28 cellular contexts compared by ENCODE assay signal in genomic region chr19:16308081-16308480, GRCh38.
"Had no signal": no experiment of that assay in that cellular context is flagged by ENCODE, and none has a peak within 500 bp of the region (broad histone marks: within the 10 kb centered on the region; RNA-seq: fewer than 3 reads in every experiment).

No MANE protein-coding gene starts in this region.

- H3K9ac ChIP-seq: KMS-11, SK-N-SH had no signal

- H3K4me3 ChIP-seq: cardiac muscle cell, Peyer's patch, SJSA1 had no signal

- H3K4me2 ChIP-seq: KMS-11, SK-N-SH had no signal

- H3K9me3 Mint-ChIP-seq: activated CD4-positive, alpha-beta T cell treated with anti-CD3 and anti-CD28 coated beads, Interleukin-2, amount 10 ng/mL, durations not matched to agents 7 days and 5 days; activated naive CD4-positive, alpha-beta T cell treated with anti-CD3 and anti-CD28 coated beads for 36 hours; activated naive CD4-positive, alpha-beta T cell treated with anti-CD3 and anti-CD28 coated beads, Interleukin-2, amount 50 U/mL, for 72 hours; activated T-cell treated with anti-CD3 and anti-CD28 coated beads, Interleukin-2, amount 50 U/mL, for 24 hours; activated T-helper 1 cell treated with anti-CD3 and anti-CD28 coated beads, Interleukin-12 subunit alpha, Interleukin-12 subunit beta, Interleukin-2, Interleukin-4 antibody, amounts not matched to agents 30 ng/mL and 10 ng/mL and 1 ng/mL, durations not matched to agents 14 hours and 24 hours and 36 hours; T-helper 1 cell treated with Interleukin-12 subunit alpha and Interleukin-12 subunit beta and Interleukin-4 antibody, amounts not matched to agents 30 μg/mL and 1 μg/mL, for 36 hours; T-helper 2 cell treated with Interferon-gamma antibody and Interleukin-4, amounts not matched to agents 5 μg/mL and 100 μg/mL, for 36 hours had no signal

- H3K4me1 Mint-ChIP-seq: activated CD4-positive, alpha-beta T cell treated with anti-CD3 and anti-CD28 coated beads for 36 hours had no signal

- H3K9me3 ChIP-seq: Peyer's patch, SJSA1, SK-N-SH had no signal

- H3K36me3 Mint-ChIP-seq: activated naive CD4-positive, alpha-beta T cell treated with anti-CD3 and anti-CD28 coated beads, Interleukin-2, amount 50 U/mL, for 72 hours had no signal

- H3K27ac ChIP-seq: cardiac muscle cell, KMS-11, Peyer's patch, SJSA1 had no signal

- H3K4me1 ChIP-seq: Peyer's patch, SJSA1 had no signal

- DNase-seq: activated CD4-positive, alpha-beta T cell treated with anti-CD3 and anti-CD28 coated beads for 36 hours; activated CD4-positive, alpha-beta T cell treated with anti-CD3 and anti-CD28 coated beads, Interleukin-2, amount 10 ng/mL, durations not matched to agents 7 days and 5 days; activated CD4-positive, alpha-beta T cell treated with anti-CD3 and anti-CD28 coated beads, Interleukin-2, amount 50 U/mL, for 48 hours; activated CD8-positive, alpha-beta T cell treated with anti-CD3 and anti-CD28 coated beads, Interleukin-2, amount 10 ng/mL, durations not matched to agents 7 days and 5 days; activated gamma-delta T cell treated with Interleukin-2 at 50 U/mL for 16 hours; activated naive CD4-positive, alpha-beta T cell treated with anti-CD3 and anti-CD28 coated beads for 36 hours; activated T-cell treated with anti-CD3 and anti-CD28 coated beads, Interleukin-2, amount 50 U/mL, for 24 hours; amniotic stem cell; aorta; MM.1S; MV-4-11; NCI-H1092; NCI-H1436 treated with DMSO at 0.1 percent for 48 hours; NCI-H1694 treated with DMSO at 0.1 percent for 48 hours; NCI-H2029; NCI-H345; NCI-H524 treated with DMSO at 0.1 percent for 48 hours; Peyer's patch; RPMI8226; SHP77 treated with DMSO at 0.1 percent for 48 hours; SK-N-SH had no signal

- H3K27ac Mint-ChIP-seq: activated CD4-positive, alpha-beta T cell treated with anti-CD3 and anti-CD28 coated beads for 36 hours; activated CD4-positive, alpha-beta T cell treated with anti-CD3 and anti-CD28 coated beads, Interleukin-2, amount 10 ng/mL, durations not matched to agents 7 days and 5 days; activated CD8-positive, alpha-beta T cell treated with anti-CD3 and anti-CD28 coated beads, Interleukin-2, amount 10 ng/mL, durations not matched to agents 7 days and 5 days; activated naive CD4-positive, alpha-beta T cell treated with anti-CD3 and anti-CD28 coated beads for 36 hours; activated naive CD4-positive, alpha-beta T cell treated with anti-CD3 and anti-CD28 coated beads, Interleukin-2, amount 50 U/mL, for 72 hours; activated T-cell treated with anti-CD3 and anti-CD28 coated beads, Interleukin-2, amount 50 U/mL, for 24 hours; activated T-helper 1 cell treated with anti-CD3 and anti-CD28 coated beads, Interleukin-12 subunit alpha, Interleukin-12 subunit beta, Interleukin-2, Interleukin-4 antibody, amounts not matched to agents 30 ng/mL and 10 ng/mL and 1 ng/mL, durations not matched to agents 14 hours and 24 hours and 36 hours; T-helper 1 cell treated with Interleukin-12 subunit alpha and Interleukin-12 subunit beta and Interleukin-4 antibody, amounts not matched to agents 30 μg/mL and 1 μg/mL, for 36 hours; T-helper 2 cell treated with Interferon-gamma antibody and Interleukin-4, amounts not matched to agents 5 μg/mL and 100 μg/mL, for 36 hours had no signal

- H3K4me3 Mint-ChIP-seq: activated CD4-positive, alpha-beta T cell treated with anti-CD3 and anti-CD28 coated beads for 36 hours; activated CD4-positive, alpha-beta T cell treated with anti-CD3 and anti-CD28 coated beads, Interleukin-2, amount 10 ng/mL, durations not matched to agents 7 days and 5 days; activated CD8-positive, alpha-beta T cell treated with anti-CD3 and anti-CD28 coated beads, Interleukin-2, amount 10 ng/mL, durations not matched to agents 7 days and 5 days; activated naive CD4-positive, alpha-beta T cell treated with anti-CD3 and anti-CD28 coated beads for 36 hours; activated T-cell treated with anti-CD3 and anti-CD28 coated beads, Interleukin-2, amount 50 U/mL, for 24 hours; activated T-helper 1 cell treated with anti-CD3 and anti-CD28 coated beads, Interleukin-12 subunit alpha, Interleukin-12 subunit beta, Interleukin-2, Interleukin-4 antibody, amounts not matched to agents 30 ng/mL and 10 ng/mL and 1 ng/mL, durations not matched to agents 14 hours and 24 hours and 36 hours; T-helper 1 cell treated with Interleukin-12 subunit alpha and Interleukin-12 subunit beta and Interleukin-4 antibody, amounts not matched to agents 30 μg/mL and 1 μg/mL, for 36 hours; T-helper 2 cell treated with Interferon-gamma antibody and Interleukin-4, amounts not matched to agents 5 μg/mL and 100 μg/mL, for 36 hours had no signal

- H3K27me3 Mint-ChIP-seq: activated CD4-positive, alpha-beta T cell treated with anti-CD3 and anti-CD28 coated beads for 36 hours; activated T-cell treated with anti-CD3 and anti-CD28 coated beads, Interleukin-2, amount 50 U/mL, for 24 hours had no signal

- H3K27me3 ChIP-seq: cardiac muscle cell, Peyer's patch, SJSA1 had no signal

- H3K36me3 ChIP-seq: cardiac muscle cell, Peyer's patch, SJSA1 had no signal

- ATAC-seq: activated CD4-positive, alpha-beta T cell treated with anti-CD3 and anti-CD28 coated beads for 36 hours; activated CD8-positive, alpha-beta T cell treated with anti-CD3 and anti-CD28 coated beads, Interleukin-2, amount 10 ng/mL, durations not matched to agents 7 days and 5 days; activated naive CD4-positive, alpha-beta T cell treated with anti-CD3 and anti-CD28 coated beads, Interleukin-2, amount 50 U/mL, for 72 hours had no signal
